Comparison of ENCODE assay signal across 16 cellular contexts in the genomic region with DNA sequence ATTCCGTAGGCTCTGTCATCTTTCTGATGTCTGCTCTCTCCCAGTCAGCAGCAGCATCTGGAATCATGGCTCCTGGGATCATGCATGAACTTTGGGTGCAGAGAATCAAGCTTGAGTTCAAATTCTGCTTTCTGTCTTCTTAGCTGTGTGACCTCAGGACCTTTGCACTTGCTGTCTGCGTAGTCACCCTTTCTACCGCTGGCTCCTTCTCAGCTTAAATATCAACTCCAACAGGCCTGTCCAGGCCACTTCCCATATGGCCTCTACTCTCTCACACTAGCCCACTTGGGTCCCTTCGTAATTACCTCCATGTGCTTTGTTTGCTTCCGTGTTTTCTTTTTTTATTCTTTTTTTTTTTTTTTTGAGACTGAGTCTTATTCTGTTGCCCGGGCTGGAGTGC. TPM values are rescaled to one million over a fixed set of nuclear protein-coding genes. Genes with fewer than 3 reads are reported as not detected.
DNase-seq lines count a peak whose midpoint lies in the region; ATAC-seq, FAIRE-seq and TF ChIP-seq lines count a peak whose summit lies in the region.
"Had no signal": no experiment of that assay in that cellular context is flagged by ENCODE, and none has a peak within 500 bp of the region (broad histone marks: within the 10 kb centered on the region; RNA-seq: fewer than 3 reads in every experiment).

No MANE protein-coding gene starts in this region.

- no TSS peak for BruUV-seq in K562 (replicated peaks; lab: Mats Ljungman, UMichigan)

- peaks cover 5 to 58% (median 38%) of the 10 kb centered on the region in 4 donors for H3K4me1 Mint-ChIP-seq in CD4-positive, CD25-positive, alpha-beta regulatory T cell
- peaks cover 61% of the 10 kb centered on the region for H3K4me1 Mint-ChIP-seq in CD4-positive, alpha-beta T cell (ENCODE audit: low read depth)
- peaks cover 23 to 28% of the 10 kb centered on the region in 2 donors for H3K4me1 Mint-ChIP-seq in effector memory CD8-positive, alpha-beta T cell (ENCODE audit: low read depth in 2 of 2)

- CTCF ChIA-PET in CD4-positive, alpha-beta T cell (lab: Charles Lee), result interaction anchor here (0.7 to 6.0 kb wide), 2 partner anchors 12 to 482 kb away, joined by 3 to 70 read pairs; no protein-coding TSS in a partner anchor
- CTCF ChIA-PET in K562 (lab: Yijun Ruan, JAX; ENCODE audit: low intra/inter-chr PET ratio), result no interaction called here

- no peaks in the 10 kb centered on the region for H3K36me3 Mint-ChIP-seq in CD4-positive, CD25-positive, alpha-beta regulatory T cell
- H3K36me3 Mint-ChIP-seq in CD4-positive, alpha-beta T cell (ENCODE audit: low read depth), result peaks cover 7% of the 10 kb centered on the region
- peaks cover 15% of the 10 kb centered on the region for H3K36me3 Mint-ChIP-seq in effector memory CD8-positive, alpha-beta T cell (ENCODE audit: insufficient read depth)
- H3K36me3 Mint-ChIP-seq: IgD-negative memory B cell had no signal

- H3K9me3 Mint-ChIP-seq in CD4-positive, CD25-positive, alpha-beta regulatory T cell, result peaks cover 0 to 3% (median 0%) of the 10 kb centered on the region in 7 donors
- no peaks in the 10 kb centered on the region for H3K9me3 Mint-ChIP-seq in CD4-positive, alpha-beta T cell
- no peaks in the 10 kb centered on the region for H3K9me3 Mint-ChIP-seq in effector memory CD8-positive, alpha-beta T cell
- H3K9me3 Mint-ChIP-seq: CD8-positive, alpha-beta memory T cell; GM23338; H9; IgD-negative memory B cell had no signal

- POLR2A ChIA-PET in CD4-positive, alpha-beta T cell (lab: Charles Lee), result interaction anchor here (1.4 kb wide), 1 partner anchor 12 kb away, joined by 7 read pairs; no protein-coding TSS in a partner anchor
- POLR2A ChIA-PET in K562 (lab: Yijun Ruan, JAX), result no interaction called here

- no peaks in the 10 kb centered on the region for H3K9me1 ChIP-seq in K562 (ENCODE audit: control insufficient read depth, insufficient read depth, low read length)

- FAIRE-seq in K562 (lab: Jason Lieb, UNC), result no peak
- FAIRE-seq: A549, GM12892 had no signal

- H3K9ac ChIP-seq in K562 (ENCODE audit: insufficient read depth in 1 of 2, low read depth in 2 of 2, low read length in 2 of 2), result no peak overlapping the region

- peaks cover 16% of the 10 kb centered on the region for H3K27me3 Mint-ChIP-seq in CD4-positive, CD25-positive, alpha-beta regulatory T cell
- no peaks in the 10 kb centered on the region for H3K27me3 Mint-ChIP-seq in CD4-positive, alpha-beta T cell
- H3K27me3 Mint-ChIP-seq in effector memory CD8-positive, alpha-beta T cell, result peaks cover 0 to 11% of the 10 kb centered on the region in 2 donors

- no peak for TF ChIP-seq CTCF in CD4-positive, alpha-beta T cell (IDR thresholded peaks at IDR 0.05)
- no peak for TF ChIP-seq CTCF in K562 (IDR thresholded peaks at IDR 0.05 in 2 of 3, conservative IDR thresholded peaks at IDR 0.05 in 1 of 3; ENCODE audit: insufficient read depth in 2 of 3, low read depth in 1 of 3, low read length in 3 of 3)

- no peaks in the 10 kb centered on the region for H3K36me3 ChIP-seq in CD4-positive, CD25-positive, alpha-beta regulatory T cell (ENCODE audit: control insufficient read depth, insufficient read depth, low read length)
- H3K36me3 ChIP-seq in K562 (ENCODE audit: control insufficient read depth, insufficient read depth, low read length), result no peaks in the 10 kb centered on the region
- H3K36me3 ChIP-seq: BE2C had no signal

- no peak overlapping the region for H2AFZ ChIP-seq in K562 (ENCODE audit: low read depth, low read length)
- H2AFZ ChIP-seq: GM23338 had no signal

- no peak for TF ChIP-seq POLR2A in K562 (conservative IDR thresholded peaks at IDR 0.05)

- 65% methylated on average over 5 of the region's 6 CpGs for WGBS in K562 (ENCODE audit: insufficient coverage, low coverage, missing lambda C conversion rate)

- intact Hi-C loops in CD4-positive, alpha-beta T cell (cut with DNase I, micrococcal nuclease), result no loop called here
- intact Hi-C loops in K562 (cut with micrococcal nuclease), result no loop called here

- peaks cover 34% of the 10 kb centered on the region for H3K4me1 ChIP-seq in CD4-positive, CD25-positive, alpha-beta regulatory T cell (ENCODE audit: control insufficient read depth, insufficient read depth, low read length, poor library complexity, severe bottlenecking)
- H3K4me1 ChIP-seq in K562 (replicated peaks in 1 of 2; ENCODE audit: control insufficient read depth in 2 of 2, insufficient read depth in 2 of 2, low read length in 2 of 2), result peaks cover 10 to 26% of the 10 kb centered on the region in 2 experiments; a peak in 4 of 5 replicates
- H3K4me1 ChIP-seq: BE2C had no signal

- H3K4me3 ChIP-seq in CD4-positive, CD25-positive, alpha-beta regulatory T cell (ENCODE audit: low read depth, low read length), result no peak overlapping the region
- H3K4me3 ChIP-seq in K562, result no peak overlapping the region
- H3K4me3 ChIP-seq: A549, GM23338 had no signal

- DNase-seq in CD4-positive, CD25-positive, alpha-beta regulatory T cell, result no peak
- no peak for DNase-seq in CD4-positive, alpha-beta T cell
- no peak for DNase-seq in K562 (ENCODE audit: extremely low read depth in 1 of 4, low spot score in 3 of 4)
- no peak for DNase-seq in effector memory CD8-positive, alpha-beta T cell
- no peak for DNase-seq in NCI-H1930 (lab: John Stamatoyannopoulos, UW)
- DNase-seq: BE2C, Caco-2, DND-41, GDM1, H9 had no signal

- no peaks in the 10 kb centered on the region for H4K20me1 ChIP-seq in K562 (replicated peaks; ENCODE audit: control insufficient read depth, insufficient read depth, low read length)

- peak overlapping the region in 3 of 4 donors; percentile 41 to 60 (median 44) for H3K4me3 Mint-ChIP-seq in CD4-positive, CD25-positive, alpha-beta regulatory T cell
- H3K4me3 Mint-ChIP-seq in CD4-positive, alpha-beta T cell, result no peak overlapping the region
- H3K4me3 Mint-ChIP-seq in effector memory CD8-positive, alpha-beta T cell, result no peak overlapping the region
- H3K4me3 Mint-ChIP-seq: GM23338, H9 had no signal

- in situ Hi-C loops in K562 (cut with MboI), result loop anchor here (5.0 kb wide), 1 partner anchor 72 kb away; no protein-coding TSS in a partner anchor

- H3K27ac Mint-ChIP-seq in CD4-positive, CD25-positive, alpha-beta regulatory T cell, result peak overlapping the region in 1 of 3 donors; percentile 64
- peak overlapping the region; percentile 9 for H3K27ac Mint-ChIP-seq in CD4-positive, alpha-beta T cell
- H3K27ac Mint-ChIP-seq in effector memory CD8-positive, alpha-beta T cell, result no peak overlapping the region
- H3K27ac Mint-ChIP-seq: GM23338, H9, IgD-negative memory B cell had no signal

- no peak overlapping the region for H3K4me2 ChIP-seq in K562 (ENCODE audit: insufficient read depth, low read length)
- H3K4me2 ChIP-seq: A549, GM23338 had no signal

- TF ChIP-seq RAD21 in K562 (CRISPR knock-in tag; conservative IDR thresholded peaks at IDR 0.05 in 1 of 2, IDR thresholded peaks at IDR 0.05 in 1 of 2), result no peak

- H3K27ac ChIP-seq in CD4-positive, CD25-positive, alpha-beta regulatory T cell (ENCODE audit: insufficient read depth, low read length, poor library complexity, severe bottlenecking), result no peak overlapping the region
- no peak overlapping the region for H3K27ac ChIP-seq in CD4-positive, alpha-beta T cell (ENCODE audit: low read depth, low read length)
- H3K27ac ChIP-seq in K562 (ENCODE audit: extremely low read depth, low read depth, low read length), result no peak overlapping the region
- H3K27ac ChIP-seq: A549 had no signal

- H3K79me2 ChIP-seq in K562 (ENCODE audit: control insufficient read depth, insufficient read depth, low read length), result peaks cover 4% of the 10 kb centered on the region

- H3K27me3 ChIP-seq in CD4-positive, CD25-positive, alpha-beta regulatory T cell (ENCODE audit: control insufficient read depth, insufficient read depth, low read length), result no peaks in the 10 kb centered on the region
- H3K27me3 ChIP-seq in CD4-positive, alpha-beta T cell (ENCODE audit: control insufficient read depth, insufficient read depth, low read length), result no peaks in the 10 kb centered on the region
- no peaks in the 10 kb centered on the region for H3K27me3 ChIP-seq in K562 (ENCODE audit: control insufficient read depth in 2 of 2, insufficient read depth in 2 of 2, low read length in 2 of 2)
- H3K27me3 ChIP-seq: BE2C had no signal

- TF ChIP-seq EP300 in K562 (IDR thresholded peaks at IDR 0.05; ENCODE audit: low read length), result no peak

- H3K9me3 ChIP-seq in CD4-positive, CD25-positive, alpha-beta regulatory T cell (ENCODE audit: control insufficient read depth in 2 of 2, low read length in 2 of 2), result no peaks in the 10 kb centered on the region
- H3K9me3 ChIP-seq in CD4-positive, alpha-beta T cell (ENCODE audit: control insufficient read depth, low read length), result no peaks in the 10 kb centered on the region
- H3K9me3 ChIP-seq in K562 (replicated peaks; ENCODE audit: control insufficient read depth, insufficient read depth, low read depth, low read length), result no peaks in the 10 kb centered on the region
- H3K9me3 ChIP-seq: A549, BE2C, Caco-2 had no signal

- no peak for ATAC-seq in CD4-positive, CD25-positive, alpha-beta regulatory T cell (ENCODE audit: low read depth in 2 of 2)
- no peak for ATAC-seq in CD4-positive, alpha-beta T cell (ENCODE audit: poor library complexity)
- ATAC-seq in K562, result no peak
- no peak for ATAC-seq in effector memory CD8-positive, alpha-beta T cell (replicated peaks)
- ATAC-seq: A549, GM23338 had no signal

RNA-seq across cellular contexts. Expression of a gene that starts 4.6 kb away (rescaled TPM):
- total RNA-seq in CD4-positive, CD25-positive, alpha-beta regulatory T cell, result 69.7 TPM
- 10 to 100 TPM; 14.0 to 19.8 (median 16.8) TPM for polyA plus RNA-seq in CD4-positive, CD25-positive, alpha-beta regulatory T cell
- 10 to 100 TPM; 57.0 to 60.9 TPM for total RNA-seq in CD4-positive, alpha-beta T cell
- total RNA-seq in K562 (2011; cell fraction: chromatin; rRNA removed; ENCODE audit: low replicate concordance), result 235 and 500 TPM in 2 replicates
- 281 and 297 TPM in 2 replicates for total RNA-seq in K562 (2011; cell fraction: nucleolus; rRNA removed)
- 245 and 253 TPM in 2 replicates for total RNA-seq in K562 (2011; cell fraction: nucleoplasm; rRNA removed)
- total RNA-seq in K562 (2014; rRNA removed) (48.0 and 51.3 TPM in 2 replicates), K562 (2014; rRNA removed; fragmentation: Illumina TruSeq; extraction: Trizol) (19.7 and 24.2 TPM in 2 replicates), K562 (2015; rRNA removed; fragmentation: Illumina TruSeq; extraction: Trizol) (29.9 and 31.1 TPM in 2 replicates), K562 (2021) (57.1 and 61.3 TPM in 2 replicates)
- polyA plus RNA-seq in K562 (2011; rRNA removed) (50.4 and 53.3 TPM in 2 replicates), K562 (2014; fragmentation: Illumina TruSeq; extraction: Trizol) (31.6 and 42.5 TPM in 2 replicates), K562 (2014; fragmentation: Nextera tagmentation; extraction: Ambion mirVana) (1 to 10 TPM; 1.5 to 1.9 TPM), K562 (2014; rRNA removed) (69.5 and 71.3 TPM in 2 replicates)
- polyA plus RNA-seq in K562 (2011; cell fraction: cytosol; rRNA removed), result 27.8 and 56.0 TPM in 2 replicates
- 156 and 291 TPM in 2 replicates for polyA plus RNA-seq in K562 (2011; cell fraction: nucleus; rRNA removed)
- polyA plus RNA-seq in K562 (2012), result 41.4 and 63.8 TPM in 2 replicates
- polyA minus RNA-seq in K562 (2011; rRNA and poly(A)+ RNA removed), result 26.8 and 33.7 TPM in 2 replicates
- polyA minus RNA-seq in K562 (2011; cell fraction: cytosol; rRNA and poly(A)+ RNA removed), result 20.7 and 22.7 TPM in 2 replicates
- polyA minus RNA-seq in K562 (2011; cell fraction: nucleus; rRNA and poly(A)+ RNA removed), result 56.9 and 57.8 TPM in 2 replicates

RNA-seq across cellular contexts. Expression of a gene that starts 24.2 kb away (rescaled TPM):
- not detected for total RNA-seq in CD4-positive, CD25-positive, alpha-beta regulatory T cell
- polyA plus RNA-seq in CD4-positive, CD25-positive, alpha-beta regulatory T cell, result under 1 TPM in 2 of 4 donors, not detected in 2; 0.41 to 0.49 TPM
- total RNA-seq in CD4-positive, alpha-beta T cell, result 1 to 10 TPM; 2.6 to 3.0 TPM
- total RNA-seq in K562 (2011; cell fraction: chromatin; rRNA removed; ENCODE audit: low replicate concordance), result not detected in 2 replicates
- total RNA-seq in K562 (2011; cell fraction: nucleolus; rRNA removed), result not detected in 2 replicates
- not detected in 2 replicates for total RNA-seq in K562 (2011; cell fraction: nucleoplasm; rRNA removed)
- total RNA-seq in K562 (2014; rRNA removed), result not detected in 2 replicates
- total RNA-seq in K562 (2014; rRNA removed; fragmentation: Illumina TruSeq; extraction: Trizol), result not detected in 2 replicates
- total RNA-seq in K562 (2015; rRNA removed; fragmentation: Illumina TruSeq; extraction: Trizol), result not detected in 2 replicates
- total RNA-seq in K562 (2021), result not detected in 2 replicates
- polyA plus RNA-seq in K562 (2011; rRNA removed), result not detected in 2 replicates
- not detected in 2 replicates for polyA plus RNA-seq in K562 (2011; cell fraction: cytosol; rRNA removed)
- not detected in 2 replicates for polyA plus RNA-seq in K562 (2011; cell fraction: nucleus; rRNA removed)
- 0.19 TPM in 1 of 2 replicates, not detected in the other for polyA plus RNA-seq in K562 (2012)
- not detected in 2 replicates for polyA plus RNA-seq in K562 (2014; fragmentation: Illumina TruSeq; extraction: Trizol)
- not detected for polyA plus RNA-seq in K562 (2014; fragmentation: Nextera tagmentation; extraction: Ambion mirVana)
- not detected in 2 replicates for polyA plus RNA-seq in K562 (2014; rRNA removed)
- not detected in 2 replicates for polyA minus RNA-seq in K562 (2011; rRNA and poly(A)+ RNA removed)
- polyA minus RNA-seq in K562 (2011; cell fraction: cytosol; rRNA and poly(A)+ RNA removed), result not detected in 2 replicates
- not detected in 2 replicates for polyA minus RNA-seq in K562 (2011; cell fraction: nucleus; rRNA and poly(A)+ RNA removed)
- total RNA-seq: CD8-positive, alpha-beta memory T cell; GM23338; H9 had no signal
- polyA plus RNA-seq: AG04450; CD8-positive, alpha-beta memory T cell; GM23338 had no signal

RNA-seq across cellular contexts. Expression of a gene that starts 35.4 kb away (rescaled TPM):
- 126 TPM for total RNA-seq in CD4-positive, CD25-positive, alpha-beta regulatory T cell
- 10 to 100 TPM; 10.1 to 17.8 (median 16.2) TPM for polyA plus RNA-seq in CD4-positive, CD25-positive, alpha-beta regulatory T cell
- 10 to 100 TPM; 46.9 to 49.0 TPM for total RNA-seq in CD4-positive, alpha-beta T cell
- total RNA-seq in K562 (2011; cell fraction: chromatin; rRNA removed; ENCODE audit: low replicate concordance), result 27.4 and 84.8 TPM in 2 replicates
- 40.0 and 41.0 TPM in 2 replicates for total RNA-seq in K562 (2011; cell fraction: nucleolus; rRNA removed)
- total RNA-seq in K562 (2011; cell fraction: nucleoplasm; rRNA removed), result 21.5 and 25.7 TPM in 2 replicates
- 18.6 and 21.2 TPM in 2 replicates for total RNA-seq in K562 (2014; rRNA removed)
- total RNA-seq in K562 (2014; rRNA removed; fragmentation: Illumina TruSeq; extraction: Trizol), result 7.4 and 9.7 TPM in 2 replicates
- total RNA-seq in K562 (2015; rRNA removed; fragmentation: Illumina TruSeq; extraction: Trizol), result 9.3 and 9.4 TPM in 2 replicates
- 29.9 and 36.2 TPM in 2 replicates for total RNA-seq in K562 (2021)
- 11.5 and 14.9 TPM in 2 replicates for polyA plus RNA-seq in K562 (2011; rRNA removed)
- 10.1 and 21.2 TPM in 2 replicates for polyA plus RNA-seq in K562 (2011; cell fraction: cytosol; rRNA removed)
- polyA plus RNA-seq in K562 (2011; cell fraction: nucleus; rRNA removed), result 23.7 and 33.6 TPM in 2 replicates
- polyA plus RNA-seq in K562 (2012), result 34.0 and 58.5 TPM in 2 replicates
- 32.1 and 36.0 TPM in 2 replicates for polyA plus RNA-seq in K562 (2014; fragmentation: Illumina TruSeq; extraction: Trizol)
- under 1 TPM; 0.10 to 0.17 TPM for polyA plus RNA-seq in K562 (2014; fragmentation: Nextera tagmentation; extraction: Ambion mirVana)
- polyA plus RNA-seq in K562 (2014; rRNA removed), result 8.7 and 10.4 TPM in 2 replicates
- polyA minus RNA-seq in K562 (2011; rRNA and poly(A)+ RNA removed), result 16.7 and 17.5 TPM in 2 replicates
- polyA minus RNA-seq in K562 (2011; cell fraction: cytosol; rRNA and poly(A)+ RNA removed), result 12.7 and 19.9 TPM in 2 replicates
- 13.7 and 15.5 TPM in 2 replicates for polyA minus RNA-seq in K562 (2011; cell fraction: nucleus; rRNA and poly(A)+ RNA removed)

RNA-seq across cellular contexts. Expression of a gene that starts 43.8 kb away (rescaled TPM):
- not detected for total RNA-seq in CD4-positive, CD25-positive, alpha-beta regulatory T cell
- not detected for polyA plus RNA-seq in CD4-positive, CD25-positive, alpha-beta regulatory T cell
- total RNA-seq in CD4-positive, alpha-beta T cell, result not detected
- total RNA-seq in K562 (2011; cell fraction: chromatin; rRNA removed; ENCODE audit: low replicate concordance), result 7.9 and 25.6 TPM in 2 replicates
- total RNA-seq in K562 (2011; cell fraction: nucleolus; rRNA removed), result 22.5 and 24.0 TPM in 2 replicates
- 13.4 and 14.2 TPM in 2 replicates for total RNA-seq in K562 (2011; cell fraction: nucleoplasm; rRNA removed)
- total RNA-seq in K562 (2014; rRNA removed) (29.0 and 41.6 TPM in 2 replicates), K562 (2014; rRNA removed; fragmentation: Illumina TruSeq; extraction: Trizol) (2.7 and 3.2 TPM in 2 replicates), K562 (2015; rRNA removed; fragmentation: Illumina TruSeq; extraction: Trizol) (7.3 and 8.3 TPM in 2 replicates), K562 (2021) (62.8 and 70.2 TPM in 2 replicates)
- polyA plus RNA-seq in K562 (2011; rRNA removed) (4.0 and 13.8 TPM in 2 replicates), K562 (2014; fragmentation: Illumina TruSeq; extraction: Trizol) (18.4 and 49.9 TPM in 2 replicates), K562 (2014; fragmentation: Nextera tagmentation; extraction: Ambion mirVana) (under 1 TPM; 0.67 to 0.69 TPM), K562 (2014; rRNA removed) (22.5 and 28.1 TPM in 2 replicates)
- 6.0 and 18.2 TPM in 2 replicates for polyA plus RNA-seq in K562 (2011; cell fraction: cytosol; rRNA removed)
- 9.9 and 15.1 TPM in 2 replicates for polyA plus RNA-seq in K562 (2011; cell fraction: nucleus; rRNA removed)
- 24.9 and 50.5 TPM in 2 replicates for polyA plus RNA-seq in K562 (2012)
- 1.9 and 2.3 TPM in 2 replicates for polyA minus RNA-seq in K562 (2011; rRNA and poly(A)+ RNA removed)
- 12.7 and 21.9 TPM in 2 replicates for polyA minus RNA-seq in K562 (2011; cell fraction: cytosol; rRNA and poly(A)+ RNA removed)
- polyA minus RNA-seq in K562 (2011; cell fraction: nucleus; rRNA and poly(A)+ RNA removed), result 10.2 and 10.6 TPM in 2 replicates
- polyA plus RNA-seq: CD8-positive, alpha-beta memory T cell had no signal

RNA-seq across cellular contexts. Expression of a gene that starts 54.4 kb away (rescaled TPM):
- 2.0 TPM for total RNA-seq in CD4-positive, CD25-positive, alpha-beta regulatory T cell
- polyA plus RNA-seq in CD4-positive, CD25-positive, alpha-beta regulatory T cell, result 1 to 10 TPM; 1.1 to 5.8 (median 3.4) TPM
- total RNA-seq in CD4-positive, alpha-beta T cell, result 1 to 10 TPM; 1.5 TPM
- total RNA-seq in K562 (2011; cell fraction: chromatin; rRNA removed; ENCODE audit: low replicate concordance), result 8.1 and 23.1 TPM in 2 replicates
- 20.8 and 21.3 TPM in 2 replicates for total RNA-seq in K562 (2011; cell fraction: nucleolus; rRNA removed)
- total RNA-seq in K562 (2011; cell fraction: nucleoplasm; rRNA removed), result 19.4 and 21.3 TPM in 2 replicates
- 38.8 and 55.8 TPM in 2 replicates for total RNA-seq in K562 (2014; rRNA removed)
- total RNA-seq in K562 (2014; rRNA removed; fragmentation: Illumina TruSeq; extraction: Trizol), result 27.6 and 29.0 TPM in 2 replicates
- total RNA-seq in K562 (2015; rRNA removed; fragmentation: Illumina TruSeq; extraction: Trizol), result 30.9 and 32.5 TPM in 2 replicates
- 47.5 and 50.0 TPM in 2 replicates for total RNA-seq in K562 (2021)
- polyA plus RNA-seq in K562 (2011; rRNA removed), result 42.8 and 51.4 TPM in 2 replicates
- 73.7 and 106 TPM in 2 replicates for polyA plus RNA-seq in K562 (2011; cell fraction: cytosol; rRNA removed)
- polyA plus RNA-seq in K562 (2011; cell fraction: nucleus; rRNA removed), result 34.8 and 35.2 TPM in 2 replicates
- polyA plus RNA-seq in K562 (2012), result 25.7 and 42.5 TPM in 2 replicates
- 54.2 and 62.3 TPM in 2 replicates for polyA plus RNA-seq in K562 (2014; fragmentation: Illumina TruSeq; extraction: Trizol)
- polyA plus RNA-seq in K562 (2014; fragmentation: Nextera tagmentation; extraction: Ambion mirVana), result 10 to 100 TPM in 1 of 2 experiments, 1 to 10 TPM in 1; 7.9 to 11.8 TPM
- 45.7 and 47.8 TPM in 2 replicates for polyA plus RNA-seq in K562 (2014; rRNA removed)
- polyA minus RNA-seq in K562 (2011; rRNA and poly(A)+ RNA removed), result 21.5 and 27.1 TPM in 2 replicates
- 30.1 and 30.4 TPM in 2 replicates for polyA minus RNA-seq in K562 (2011; cell fraction: cytosol; rRNA and poly(A)+ RNA removed)
- polyA minus RNA-seq in K562 (2011; cell fraction: nucleus; rRNA and poly(A)+ RNA removed), result 8.6 and 12.3 TPM in 2 replicates

Comparison
In these comparisons a context has a peak if more than half of its experiments do, and no peak if none do; other contexts are left out.
1. H3K4me3 Mint-ChIP-seq: peak in CD4-positive, CD25-positive, alpha-beta regulatory T cell (3 of 4); none in CD4-positive, alpha-beta T cell (single experiment) and effector memory CD8-positive, alpha-beta T cell (0 of 2).